In genomic region chr10:27506280-27506679, GRCh38 we compare ENCODE assay signal across 13 cellular contexts. TPM values are rescaled to one million over a fixed set of nuclear protein-coding genes. Genes with fewer than 3 reads are reported as not detected.
DNase-seq lines count a peak whose midpoint lies in the region; ATAC-seq, FAIRE-seq and TF ChIP-seq lines count a peak whose summit lies in the region.
"Had no signal": no experiment of that assay in that cellular context is flagged by ENCODE, and none has a peak within 500 bp of the region (broad histone marks: within the 10 kb centered on the region; RNA-seq: fewer than 3 reads in every experiment).

No MANE protein-coding gene starts in this region.

- H3K4me1 Mint-ChIP-seq in CD4-positive, CD25-positive, alpha-beta regulatory T cell = peaks cover 41 to 71% (median 56%) of the 10 kb centered on the region in 4 donors
- H3K4me1 Mint-ChIP-seq in HFFc6 (ENCODE audit: low read depth) = peaks cover 57% of the 10 kb centered on the region
- H3K4me1 Mint-ChIP-seq in natural killer cell treated with Interleukin-12 subunit alpha and Interleukin-12 subunit beta and Interleukin-15 and Interleukin-18, amount 100 ng/mL, for 72 hours (ENCODE audit: low read depth in 2 of 2) = peaks cover 41 to 57% of the 10 kb centered on the region in 2 donors

- peak overlapping the region; percentile 45 to 88 (median 84) for H3K4me3 Mint-ChIP-seq in CD4-positive, CD25-positive, alpha-beta regulatory T cell
- peak overlapping the region; percentile 99 for H3K4me3 Mint-ChIP-seq in HFFc6
- peak overlapping the region; percentile 97 for H3K4me3 Mint-ChIP-seq in natural killer cell treated with Interleukin-12 subunit alpha and Interleukin-12 subunit beta and Interleukin-15 and Interleukin-18, amount 100 ng/mL, for 72 hours

- no peak for TF ChIP-seq CTCF in HFFc6 (IDR thresholded peaks at IDR 0.05)

- no peaks in the 10 kb centered on the region for H3K27me3 ChIP-seq in CD4-positive, CD25-positive, alpha-beta regulatory T cell (ENCODE audit: control insufficient read depth, insufficient read depth, low read length)
- no peaks in the 10 kb centered on the region for H3K27me3 ChIP-seq in adipocyte (replicated peaks; ENCODE audit: control insufficient read depth, insufficient read depth, low read length)
- H3K27me3 ChIP-seq: vagina had no signal

- ATAC-seq in CD4-positive, CD25-positive, alpha-beta regulatory T cell (ENCODE audit: low read depth in 2 of 2) = no peak
- ATAC-seq in natural killer cell treated with Interleukin-12 subunit alpha and Interleukin-12 subunit beta and Interleukin-15 and Interleukin-18, amount 100 ng/mL, for 72 hours = no peak
- no peak for ATAC-seq in GM18519 (IDR thresholded peaks at IDR 0.05; ENCODE audit: low FRiP score, unreplicated experiment)

- peak overlapping the region; percentile 69 for H3K4me3 ChIP-seq in CD4-positive, CD25-positive, alpha-beta regulatory T cell (ENCODE audit: low read depth, low read length)
- peak overlapping the region; percentile 96 for H3K4me3 ChIP-seq in adipocyte (ENCODE audit: low read length)

- H3K9me3 ChIP-seq in CD4-positive, CD25-positive, alpha-beta regulatory T cell (ENCODE audit: control insufficient read depth in 2 of 2, low read length in 2 of 2) = no peaks in the 10 kb centered on the region
- no peaks in the 10 kb centered on the region for H3K9me3 ChIP-seq in adipocyte (ENCODE audit: control insufficient read depth, low read length)
- H3K9me3 ChIP-seq: vagina had no signal

- peak overlapping the region in 1 of 3 donors; percentile 11 for H3K27ac Mint-ChIP-seq in CD4-positive, CD25-positive, alpha-beta regulatory T cell
- H3K27ac Mint-ChIP-seq in HFFc6 = peak overlapping the region; percentile 58
- H3K27ac Mint-ChIP-seq in natural killer cell treated with Interleukin-12 subunit alpha and Interleukin-12 subunit beta and Interleukin-15 and Interleukin-18, amount 100 ng/mL, for 72 hours = peak overlapping the region; percentile 31 to 36

- DNase-seq in CD4-positive, CD25-positive, alpha-beta regulatory T cell = no peak
- DNase-seq in HFFc6 (peak; percentile 37), adipocyte (ENCODE audit: low read depth) (peak; percentile 24), AML-193 (lab: John Stamatoyannopoulos, UW) (no peak), SKM-1 (lab: John Stamatoyannopoulos, UW; ENCODE audit: unreplicated experiment) (no peak), frontal cortex (ENCODE audit: low spot score in 2 of 2) (no peak)
- DNase-seq in natural killer cell treated with Interleukin-12 subunit alpha and Interleukin-12 subunit beta and Interleukin-15 and Interleukin-18, amount 100 ng/mL, for 72 hours (ENCODE audit: low spot score) = no peak
- DNase-seq: H9, NCI-H1417 treated with DMSO at 0.1 percent for 48 hours, nucleus accumbens had no signal

- H3K36me3 ChIP-seq in CD4-positive, CD25-positive, alpha-beta regulatory T cell (ENCODE audit: control insufficient read depth, insufficient read depth, low read length) = peaks cover 18% of the 10 kb centered on the region
- H3K36me3 ChIP-seq in adipocyte (ENCODE audit: control insufficient read depth, insufficient read depth, low read length, severe bottlenecking) = peaks cover 10% of the 10 kb centered on the region

- H3K27me3 Mint-ChIP-seq in CD4-positive, CD25-positive, alpha-beta regulatory T cell = no peaks in the 10 kb centered on the region
- peaks cover 8% of the 10 kb centered on the region for H3K27me3 Mint-ChIP-seq in HFFc6 (ENCODE audit: insufficient read depth)
- no peaks in the 10 kb centered on the region for H3K27me3 Mint-ChIP-seq in natural killer cell treated with Interleukin-12 subunit alpha and Interleukin-12 subunit beta and Interleukin-15 and Interleukin-18, amount 100 ng/mL, for 72 hours

- H3K36me3 Mint-ChIP-seq in CD4-positive, CD25-positive, alpha-beta regulatory T cell = peaks cover 24% of the 10 kb centered on the region
- peaks cover 39% of the 10 kb centered on the region for H3K36me3 Mint-ChIP-seq in HFFc6 (ENCODE audit: low read depth)
- peaks cover 14% of the 10 kb centered on the region for H3K36me3 Mint-ChIP-seq in natural killer cell treated with Interleukin-12 subunit alpha and Interleukin-12 subunit beta and Interleukin-15 and Interleukin-18, amount 100 ng/mL, for 72 hours

- FAIRE-seq in frontal cortex (lab: Jason Lieb, UNC) = no peak
- FAIRE-seq: colon had no signal

- H3K9ac ChIP-seq in adipocyte (ENCODE audit: low read length) = no peak overlapping the region

- peaks cover 0 to 1% (median 0%) of the 10 kb centered on the region in 7 donors for H3K9me3 Mint-ChIP-seq in CD4-positive, CD25-positive, alpha-beta regulatory T cell
- H3K9me3 Mint-ChIP-seq in HFFc6 = no peaks in the 10 kb centered on the region
- H3K9me3 Mint-ChIP-seq in natural killer cell treated with Interleukin-12 subunit alpha and Interleukin-12 subunit beta and Interleukin-15 and Interleukin-18, amount 100 ng/mL, for 72 hours = no peaks in the 10 kb centered on the region
- H3K9me3 Mint-ChIP-seq: H9 had no signal

- H3K27ac ChIP-seq in CD4-positive, CD25-positive, alpha-beta regulatory T cell (ENCODE audit: insufficient read depth, low read length, poor library complexity, severe bottlenecking) = no peak overlapping the region
- H3K27ac ChIP-seq: vagina had no signal

- peaks cover 43% of the 10 kb centered on the region for H3K4me1 ChIP-seq in CD4-positive, CD25-positive, alpha-beta regulatory T cell (ENCODE audit: control insufficient read depth, insufficient read depth, low read length, poor library complexity, severe bottlenecking)
- H3K4me1 ChIP-seq in adipocyte (ENCODE audit: control insufficient read depth, insufficient read depth, low read length) = peaks cover 35% of the 10 kb centered on the region

RNA-seq across cellular contexts. Expression of gene RAB18, which starts 2.2 kb away (rescaled TPM):
- 94.0 TPM for total RNA-seq in CD4-positive, CD25-positive, alpha-beta regulatory T cell
- polyA plus RNA-seq in CD4-positive, CD25-positive, alpha-beta regulatory T cell = 100 to 1,000 TPM in 1 of 4 donors, 10 to 100 TPM in 3; 73.4 to 110 (median 82.4) TPM
- total RNA-seq in HFFc6 (2021; fragmentation: NEBNext Ultra II Directional; extraction: Animal tissue kit (Norgen Biotek cat#: 25700)) = 100 to 1,000 TPM; 122 to 164 (median 144) TPM
- total RNA-seq in natural killer cell treated with Interleukin-12 subunit alpha and Interleukin-12 subunit beta and Interleukin-15 and Interleukin-18, amount 100 ng/mL, for 72 hours = 10 to 100 TPM; 56.4 to 70.6 TPM
- 112 TPM for total RNA-seq in frontal cortex

Comparison
In these comparisons a context has a peak if more than half of its experiments do, and no peak if none do; other contexts are left out.
1. DNase-seq: peak in HFFc6 (single experiment) and adipocyte (single experiment); none in CD4-positive, CD25-positive, alpha-beta regulatory T cell (0 of 3), natural killer cell treated with Interleukin-12 subunit alpha and Interleukin-12 subunit beta and Interleukin-15 and Interleukin-18, amount 100 ng/mL, for 72 hours (single experiment), AML-193 (0 of 2), SKM-1 (single experiment) and frontal cortex (0 of 2).
2. Peak in every context shown above with its lines, with median percentiles within 50 percentile points of each other: H3K4me3 Mint-ChIP-seq.